ENCODE assay signal across 11 cellular contexts in the genomic region with DNA sequence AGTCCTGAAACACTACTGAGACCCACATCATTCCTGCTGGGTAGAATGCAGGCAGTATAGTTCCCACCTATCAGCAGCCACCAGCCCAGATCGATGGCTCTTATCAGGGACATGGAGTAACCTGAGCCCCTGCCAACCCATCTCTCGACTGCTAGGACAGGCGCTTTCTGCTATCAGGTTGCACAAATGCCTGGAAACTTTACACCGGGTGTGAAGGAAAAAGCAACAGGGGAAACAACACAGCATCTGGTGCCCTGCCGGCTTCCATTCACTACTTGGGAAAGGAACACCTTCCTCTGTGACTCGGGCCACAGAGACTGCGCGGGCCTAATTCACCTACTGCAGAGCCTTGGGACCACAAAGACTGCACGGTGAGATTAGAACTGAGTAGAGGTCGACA. TPM values are rescaled to one million over a fixed set of nuclear protein-coding genes. Genes with fewer than 3 reads are reported as not detected.
DNase-seq lines count a peak whose midpoint lies in the region; ATAC-seq and TF ChIP-seq lines count a peak whose summit lies in the region.
"Had no signal": no experiment of that assay in that cellular context is flagged by ENCODE, and none has a peak within 500 bp of the region (broad histone marks: within the 10 kb centered on the region; RNA-seq: fewer than 3 reads in every experiment).

No MANE protein-coding gene starts in this region.

- H3K9me3 ChIP-seq in OCI-LY1 (ENCODE audit: low read length) (no peaks in the 10 kb centered on the region), uterus (no peaks in the 10 kb centered on the region)
- H3K9me3 ChIP-seq: A549 had no signal

- H3K9ac ChIP-seq in OCI-LY1 (ENCODE audit: low read length), result no peak overlapping the region

- no peak overlapping the region for H2AFZ ChIP-seq in OCI-LY1 (ENCODE audit: low read length)

- H3K4me3 ChIP-seq in OCI-LY1 (ENCODE audit: low read depth, low read length, poor library complexity, severe bottlenecking) (no peak overlapping the region), uterus (no peak overlapping the region)
- H3K4me3 ChIP-seq: A549, skin epidermis had no signal

- no peak for TF ChIP-seq CTCF in OCI-LY1 (IDR thresholded peaks at IDR 0.05; ENCODE audit: low read length)
- TF ChIP-seq CTCF in uterus (IDR thresholded peaks at IDR 0.05), result no peak

- H3K27ac ChIP-seq in OCI-LY1 (ENCODE audit: low read depth, low read length, poor library complexity, severe bottlenecking) (peak overlapping the region; percentile 45), uterus (peak overlapping the region; percentile 22 to 39), caudate nucleus (ENCODE audit: low read depth, low read length) (no peak overlapping the region)
- H3K27ac ChIP-seq: A549 had no signal

- no peak for ATAC-seq in GM19463 (IDR thresholded peaks at IDR 0.05; ENCODE audit: unreplicated experiment)
- ATAC-seq: A549 had no signal

- no peaks in the 10 kb centered on the region for H3K9me2 ChIP-seq in OCI-LY1 (ENCODE audit: low read depth, low read length)

- DNase-seq in NCI-H345 (lab: John Stamatoyannopoulos, UW) (peak; percentile 43), NCI-H345 treated with DMSO at 0.1 percent for 48 hours (lab: John Stamatoyannopoulos, UW; ENCODE audit: unreplicated experiment) (no peak), iPS DF 19.7 (ENCODE audit: low read depth, low spot score) (peak; percentile 75), uterus (no peak), caudate nucleus (lab: John Stamatoyannopoulos, UW) (no peak), hepatic stellate cell (ENCODE audit: low spot score) (no peak)
- DNase-seq: NCI-H226 had no signal

- H3K4me1 ChIP-seq in OCI-LY1 (ENCODE audit: insufficient read depth, low read length, severe bottlenecking), result peaks cover 72% of the 10 kb centered on the region
- peaks cover 3 to 17% of the 10 kb centered on the region in 2 donors for H3K4me1 ChIP-seq in uterus

- H3K27me3 ChIP-seq in OCI-LY1 (ENCODE audit: insufficient read depth, low read length), result no peaks in the 10 kb centered on the region
- H3K27me3 ChIP-seq in uterus, result no peaks in the 10 kb centered on the region

- no peaks in the 10 kb centered on the region for H4K20me1 ChIP-seq in OCI-LY1 (ENCODE audit: insufficient read depth, low read length)

- intact Hi-C loops in uterus (cut with DNase I; ENCODE audit: low total_unique reads), result no loop called here

- TF ChIP-seq POLR2A in uterus (IDR thresholded peaks at IDR 0.05), result no peak

- H3K79me2 ChIP-seq in OCI-LY1 (ENCODE audit: insufficient read depth, low read length), result peaks cover 26% of the 10 kb centered on the region

- H3F3A ChIP-seq in OCI-LY1 (ENCODE audit: insufficient read depth, low read length), result no peaks in the 10 kb centered on the region

- 0 out of 2 replicates have a peak, but pooled peaks cover 3% of the 10 kb centered on the region for H3K36me3 ChIP-seq in OCI-LY1 (ENCODE audit: insufficient read depth, low read length)
- no peaks in the 10 kb centered on the region for H3K36me3 ChIP-seq in uterus

- H3K4me2 ChIP-seq in OCI-LY1 (ENCODE audit: low read length), result no peak overlapping the region
- H3K4me2 ChIP-seq: A549 had no signal

RNA-seq across cellular contexts. Expression of gene RBFOX2, which starts 18.5 kb away (rescaled TPM):
- 100 to 1,000 TPM in 2 of 4 donors, 10 to 100 TPM in 2; 81.0 to 311 (median 147) TPM for total RNA-seq in uterus

Comparison
In these comparisons a context has a peak if more than half of its experiments do, and no peak if none do; other contexts are left out.
1. DNase-seq: peak in NCI-H345 (single experiment) and iPS DF 19.7 (single experiment); none in NCI-H345 treated with DMSO at 0.1 percent for 48 hours (single experiment), uterus (0 of 2), caudate nucleus (0 of 61) and hepatic stellate cell (single experiment).